In the genomic region with DNA sequence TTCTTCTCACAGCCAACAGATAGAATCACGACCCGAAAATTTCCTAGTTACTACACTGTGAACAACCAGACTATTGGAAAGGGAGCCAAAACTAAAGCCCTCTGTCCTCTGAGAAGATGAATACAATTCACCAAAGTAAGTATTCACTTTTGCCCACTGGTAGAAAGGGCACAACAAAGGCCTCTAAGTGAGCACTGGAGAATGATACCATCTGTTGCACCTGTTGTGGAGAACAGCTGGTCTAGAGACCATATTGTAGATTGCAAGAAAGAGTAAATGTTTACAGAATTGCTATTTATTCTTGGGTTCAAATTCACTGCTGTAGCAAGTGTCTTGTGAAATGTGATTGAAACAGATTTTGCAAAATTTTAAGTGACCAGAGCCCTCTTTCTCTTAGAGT, we compare ENCODE assay signal across 20 cellular contexts.
"Had no signal": no experiment of that assay in that cellular context is flagged by ENCODE, and none has a peak within 500 bp of the region (broad histone marks: within the 10 kb centered on the region; RNA-seq: fewer than 3 reads in every experiment).

No MANE protein-coding gene starts in this region.

- DNase-seq: effector CD4-positive, alpha-beta T cell; endodermal cell; erythroblast; foreskin keratinocyte; immature natural killer cell; left ventricle myocardium inferior; lower lobe of right lung; naive B cell; nephron progenitor cell; psoas muscle; retina; right lobe of liver; stimulated activated CD4-positive, alpha-beta T cell treated with anti-CD3 and anti-CD28 coated beads, Interleukin-2, amount 100 ng/mL, for 24 hours; stimulated activated CD4-positive, alpha-beta T cell treated with anti-CD3 and anti-CD28 coated beads, Interleukin-4, amount 100 ng/mL, for 4 hours; stimulated activated naive CD4-positive, alpha-beta T cell; stomach; substantia nigra; transverse colon had no signal

- H3K4me1 Mint-ChIP-seq: endodermal cell, immature natural killer cell, memory B cell, mesothelial cell of epicardium, nephron progenitor cell had no signal

- H3K36me3 Mint-ChIP-seq: memory B cell had no signal

- ATAC-seq: foreskin keratinocyte, lower lobe of right lung, psoas muscle, right lobe of liver had no signal

- H3K27ac Mint-ChIP-seq: endodermal cell, immature natural killer cell, memory B cell, mesothelial cell of epicardium, naive B cell, nephron progenitor cell had no signal

- H3K4me3 Mint-ChIP-seq: endodermal cell, immature natural killer cell, memory B cell, mesothelial cell of epicardium, naive B cell, nephron progenitor cell had no signal

- H3K9me3 Mint-ChIP-seq: endodermal cell, memory B cell had no signal
